16 cellular contexts compared by ENCODE assay signal in genomic region chr6:157594292-157594691, GRCh38.
DNase-seq lines count a peak whose midpoint lies in the region; FAIRE-seq and TF ChIP-seq lines count a peak whose summit lies in the region.
"Had no signal": no experiment of that assay in that cellular context is flagged by ENCODE, and none has a peak within 500 bp of the region (broad histone marks: within the 10 kb centered on the region; RNA-seq: fewer than 3 reads in every experiment).

No MANE protein-coding gene starts in this region.

- H3K23ac ChIP-seq in H9 (ENCODE audit: insufficient read length, low read depth, low read length) = no peak overlapping the region
- no peak overlapping the region for H3K23ac ChIP-seq in H1 (ENCODE audit: insufficient read length)

- H3K4me1 ChIP-seq in H9 (ENCODE audit: insufficient read depth, low read length) (peaks cover 2% of the 10 kb centered on the region; the same call in 1 of the 2 replicates), H1 (replicated peaks in 1 of 4; ENCODE audit: control insufficient read depth in 3 of 4, insufficient read depth in 4 of 4, low read length in 3 of 4) (peaks cover 0 to 2% (median 0%) of the 10 kb centered on the region in 4 experiments; a peak in 2 of 7 replicates)
- H3K4me1 ChIP-seq: A549 had no signal

- no peak overlapping the region for H2BK12ac ChIP-seq in H9 (ENCODE audit: insufficient read length, low read depth, low read length)
- H2BK12ac ChIP-seq in H1 (ENCODE audit: low read depth, low read length) = no peak overlapping the region

- H3K79me1 ChIP-seq in H9 (ENCODE audit: insufficient read depth, low read depth, low read length, poor library complexity, severe bottlenecking) = no peaks in the 10 kb centered on the region
- H3K79me1 ChIP-seq in H1 (ENCODE audit: low read depth, low read length) = no peaks in the 10 kb centered on the region

- no peak overlapping the region for H2BK15ac ChIP-seq in H9 (ENCODE audit: low read depth, low read length)
- H2BK15ac ChIP-seq in H1 (ENCODE audit: low read length) = 0 out of 2 replicates have a peak overlapping the region, but pooled peaks have one; percentile 8

- H3K9ac ChIP-seq in H9 (ENCODE audit: extremely low read depth, insufficient read length, low read length) = no peak overlapping the region
- H3K9ac ChIP-seq in H1 (replicated peaks in 1 of 4; ENCODE audit: extremely low read depth in 1 of 4, low read depth in 3 of 4, low read length in 3 of 4) = no peak overlapping the region

- H3K79me2 ChIP-seq in H9 (ENCODE audit: insufficient read depth, low read length) (no peaks in the 10 kb centered on the region), H1 (ENCODE audit: control insufficient read depth in 1 of 2, insufficient read depth in 2 of 2, low read length in 2 of 2) (no peaks in the 10 kb centered on the region)

- H3T11ph ChIP-seq in H9 (ENCODE audit: low read length) = no peak overlapping the region

- H3K23me2 ChIP-seq in H9 (ENCODE audit: insufficient read length, low read depth, low read length, poor library complexity, severe bottlenecking) (no peaks in the 10 kb centered on the region), H1 (ENCODE audit: low read depth, low read length) (no peaks in the 10 kb centered on the region)

- no peak for TF ChIP-seq CTCF in H9 (conservative IDR thresholded peaks at IDR 0.05)
- TF ChIP-seq CTCF in H1 (IDR thresholded peaks at IDR 0.05; ENCODE audit: control extremely low read depth in 1 of 3, insufficient read depth in 1 of 3, low read depth in 1 of 3, low read length in 3 of 3) = no peak

- H3K4ac ChIP-seq in H9 (ENCODE audit: low read depth, low read length) (no peak overlapping the region), H1 (replicated peaks; ENCODE audit: insufficient read length, low read depth, low read length) (no peak overlapping the region)

- TF ChIP-seq POLR2A in H1 (IDR thresholded peaks at IDR 0.05; ENCODE audit: control extremely low read depth in 1 of 2, low read depth in 2 of 2, low read length in 2 of 2) = no peak

- no peaks in the 10 kb centered on the region for H4K20me1 ChIP-seq in H9 (ENCODE audit: control insufficient read depth, insufficient read depth, insufficient read length)
- H4K20me1 ChIP-seq in H1 (replicated peaks in 1 of 2; ENCODE audit: control insufficient read depth in 1 of 2, insufficient read depth in 2 of 2, low read length in 2 of 2) = no peaks in the 10 kb centered on the region

- no peak overlapping the region for H3K56ac ChIP-seq in H9 (ENCODE audit: insufficient read length, low read depth, low read length)
- H3K56ac ChIP-seq in H1 (replicated peaks; ENCODE audit: insufficient read length, low read depth, low read length) = no peak overlapping the region

- intact Hi-C loops in posterior vena cava (cut with DNase I) = loop anchor here (10.0 kb wide), 1 partner anchor 279 kb away; no protein-coding TSS in a partner anchor

- no peaks in the 10 kb centered on the region for H3K36me3 ChIP-seq in H1 (ENCODE audit: control insufficient read depth in 2 of 4, insufficient read depth in 4 of 4, low read length in 3 of 4)

- H4K5ac ChIP-seq in H9 (ENCODE audit: insufficient read length, low read depth, low read length) = no peak overlapping the region
- H4K5ac ChIP-seq in H1 (ENCODE audit: insufficient read length, low read depth, low read length) = no peak overlapping the region

- H3K27ac ChIP-seq in H9 (ENCODE audit: insufficient read length, low read depth, low read length) = no peak overlapping the region
- H3K27ac ChIP-seq in H1 (ENCODE audit: low read depth, low read length) = no peak overlapping the region
- H3K27ac ChIP-seq: A549 had no signal

- DNase-seq in H9 = no peak
- DNase-seq in H1 (ENCODE audit: low read depth in 1 of 2, low spot score in 2 of 2) = no peak
- DNase-seq in posterior vena cava (ENCODE audit: low spot score) = peak; percentile 51
- DNase-seq in hippocampal formation (lab: John Stamatoyannopoulos, UW) = no peak
- DNase-seq in KG1 (lab: John Stamatoyannopoulos, UW) = no peak
- DNase-seq in COLO668 (lab: John Stamatoyannopoulos, UW; ENCODE audit: unreplicated experiment) = no peak
- DNase-seq: Caco-2, DND-41, GDM1 had no signal

- H2AK5ac ChIP-seq in H9 (ENCODE audit: insufficient read length, low read length) (no peak overlapping the region), H1 (ENCODE audit: low read depth, low read length) (no peak overlapping the region)

- H3K27ac Mint-ChIP-seq in H9 = 0 out of 7 replicates have a peak overlapping the region, but pooled peaks of 2 of the 3 experiments have one; percentile 4 to 34
- H3K27ac Mint-ChIP-seq: CD8-positive, alpha-beta T cell had no signal

- H3K36me3 Mint-ChIP-seq in H9 (ENCODE audit: insufficient read depth in 1 of 3, low read depth in 3 of 3) = peaks cover 23 to 26% (median 25%) of the 10 kb centered on the region in 3 experiments

- H2BK20ac ChIP-seq in H9 (ENCODE audit: low read depth, low read length, poor library complexity, severe bottlenecking) (no peak overlapping the region), H1 (ENCODE audit: low read length) (peak overlapping the region; percentile 29; the same call in 1 of the 2 replicates)

- H3K4me1 Mint-ChIP-seq in H9 = peaks cover 5 to 12% of the 10 kb centered on the region in 2 experiments
- H3K4me1 Mint-ChIP-seq: CD14-positive monocyte had no signal

- H3K14ac ChIP-seq in H9 (ENCODE audit: insufficient read depth, low read length) (no peak overlapping the region), H1 (ENCODE audit: insufficient read length) (no peak overlapping the region)

- POLR2A ChIA-PET in H1 (lab: Charles Lee; ENCODE audit: partially characterized antibody) = interaction anchor here (0.7 kb wide), 1 partner anchor 195 kb away, joined by 3 read pairs; no protein-coding TSS in a partner anchor

- no peaks in the 10 kb centered on the region for H3K27me3 ChIP-seq in H9 (ENCODE audit: insufficient read depth, low read length)
- no peaks in the 10 kb centered on the region for H3K27me3 ChIP-seq in H1 (replicated peaks in 1 of 4; ENCODE audit: control insufficient read depth in 3 of 4, extremely low read depth in 1 of 4, insufficient read depth in 3 of 4, low read length in 3 of 4)

- H2AFZ ChIP-seq in H9 (ENCODE audit: low read length) (no peak overlapping the region), H1 (ENCODE audit: low read length) (no peak overlapping the region)

- WGBS in H9 (ENCODE audit: extremely low coverage, insufficient read length, low lambda C conversion rate) = no CpG with 5 or more reads among the region's 7 CpGs
- 91% methylated on average over 7 of the region's 7 CpGs; no CpG with 5 or more reads in 1 of the 2 experiments for WGBS in H1 (ENCODE audit: extremely low coverage in 1 of 2, insufficient coverage in 1 of 2, insufficient read length in 1 of 2, insufficient replicate concordance in 2 of 2, low coverage in 1 of 2, low lambda C conversion rate in 2 of 2, missing lambda C conversion rate in 1 of 2), 2 experiments

- H2BK120ac ChIP-seq in H9 (ENCODE audit: low read depth, low read length, poor library complexity, severe bottlenecking) (no peak overlapping the region), H1 (replicated peaks; ENCODE audit: low read depth, low read length) (no peak overlapping the region)

- H3K9me3 Mint-ChIP-seq in H9 = peaks cover 24 to 27% of the 10 kb centered on the region in 2 experiments

- no peak for TF ChIP-seq RAD21 in H1 (IDR thresholded peaks at IDR 0.05 in 1 of 2, conservative IDR thresholded peaks at IDR 0.05 in 1 of 2; ENCODE audit: low read depth in 2 of 2, low read length in 2 of 2)

- H2BK5ac ChIP-seq in H9 (ENCODE audit: insufficient read length, low read length) = no peak overlapping the region
- H2BK5ac ChIP-seq in H1 (ENCODE audit: low read depth, low read length) = no peak overlapping the region

- peaks cover 14% of the 10 kb centered on the region for H3K9me3 ChIP-seq in H9 (ENCODE audit: control insufficient read depth, low read depth, low read length)
- peaks cover 15 to 18% of the 10 kb centered on the region in 2 experiments for H3K9me3 ChIP-seq in H1 (ENCODE audit: insufficient read depth in 2 of 2, low read depth in 1 of 2, low read length in 1 of 2)

- CTCF ChIA-PET in H1 (lab: Charles Lee; ENCODE audit: partially characterized antibody) = interaction anchor here (1.0 to 5.3 kb wide), 6 partner anchors 9 to 133 kb away, joined by 3 to 34 read pairs (median 3); no protein-coding TSS in a partner anchor

- H3K18ac ChIP-seq in H9 (ENCODE audit: insufficient read length, low read depth, low read length) (no peak overlapping the region), H1 (ENCODE audit: extremely low read depth, low read length) (no peak overlapping the region)

- no peak for TF ChIP-seq EP300 in H1 (IDR thresholded peaks at IDR 0.05; ENCODE audit: borderline replicate concordance in 1 of 2, low read depth in 2 of 2, low read length in 2 of 2)

- H3K27me3 Mint-ChIP-seq in H9 (ENCODE audit: low read depth) = peaks cover 4% of the 10 kb centered on the region; the same call in 1 of the 2 replicates

- no peak overlapping the region for H3K4me2 ChIP-seq in H9 (ENCODE audit: insufficient read depth, insufficient read length, low read length)
- H3K4me2 ChIP-seq in H1 (ENCODE audit: insufficient read depth in 1 of 2, low read depth in 2 of 2, low read length in 2 of 2) = no peak overlapping the region
- H3K4me2 ChIP-seq: A549 had no signal

- H3K4me3 ChIP-seq in GM08714 (ENCODE audit: low read length) (peak overlapping the region; percentile 26; the same call in 1 of the 2 replicates), H1 (ENCODE audit: extremely low read depth in 1 of 4, insufficient read depth in 2 of 4, low read depth in 3 of 4, low read length in 4 of 4) (no peak overlapping the region)
- H3K4me3 ChIP-seq: A549, GM12878 had no signal

- H3K4me3 Mint-ChIP-seq in H9 = no peak overlapping the region
- H3K4me3 Mint-ChIP-seq: CD14-positive monocyte; CD8-positive, alpha-beta T cell had no signal

- H4K91ac ChIP-seq in H9 (ENCODE audit: insufficient read length, low read depth, low read length) = no peak overlapping the region
- H4K91ac ChIP-seq in H1 (replicated peaks; ENCODE audit: insufficient read length, low read length) = no peak overlapping the region

- FAIRE-seq in H1 (lab: Jason Lieb, UNC) = no peak
- FAIRE-seq: A549, GM12878, GM18507, H54 had no signal

- H4K8ac ChIP-seq in H9 (replicated peaks; ENCODE audit: insufficient read length, low read depth, low read length) = no peak overlapping the region
- H4K8ac ChIP-seq in H1 (ENCODE audit: extremely low read depth, insufficient read depth, low read length) = no peak overlapping the region

TF ChIP-seq in H1, 55 proteins besides CTCF, POLR2A, EP300 and RAD21 (continues in another document):
- TF ChIP-seq NRF1 (IDR thresholded peaks at IDR 0.05; ENCODE audit: low read depth, low read length) (no peak), YY1 (IDR thresholded peaks at IDR 0.05; ENCODE audit: low read depth, low read length) (no peak), SIX5 (IDR thresholded peaks at IDR 0.05; ENCODE audit: low read depth, low read length) (no peak), EZH2 (IDR thresholded peaks at IDR 0.05; ENCODE audit: low read depth, low read length, severe bottlenecking) (no peak), KDM1A (IDR thresholded peaks at IDR 0.05; ENCODE audit: borderline replicate concordance, low read length) (no peak), EGR1 (IDR thresholded peaks at IDR 0.05; ENCODE audit: borderline replicate concordance, low read depth, low read length) (no peak), SIN3A (conservative IDR thresholded peaks at IDR 0.05 in 1 of 2, IDR thresholded peaks at IDR 0.05 in 1 of 2; ENCODE audit: low read depth in 1 of 2, low read length in 2 of 2) (no peak)
